In genomic region chr6:110996661-110997060, GRCh38 we compare ENCODE assay signal across 25 cellular contexts. TPM values are rescaled to one million over a fixed set of nuclear protein-coding genes. Genes with fewer than 3 reads are reported as not detected.
DNase-seq lines count a peak whose midpoint lies in the region; ATAC-seq and TF ChIP-seq lines count a peak whose summit lies in the region.
"Had no signal": no experiment of that assay in that cellular context is flagged by ENCODE, and none has a peak within 500 bp of the region (broad histone marks: within the 10 kb centered on the region; RNA-seq: fewer than 3 reads in every experiment).

No MANE protein-coding gene starts in this region.

- H3K27ac ChIP-seq in VCaP (peak overlapping the region; percentile 13; the same call in 1 of the 2 replicates), osteoblast (ENCODE audit: low read depth, low read length) (no peak overlapping the region), thyroid gland (peak overlapping the region; percentile 72 to 90 (median 75)), PC-3 (ENCODE audit: low read length) (no peak overlapping the region)
- H3K27ac ChIP-seq: BLaER1 had no signal

- TF ChIP-seq POLR2A in thyroid gland (IDR thresholded peaks at IDR 0.05): no peak

- intact Hi-C loops in thyroid gland (cut with DNase I): no loop called here
- intact Hi-C loops in PC-3 (cut with micrococcal nuclease): loop anchor here (5.0 kb wide), 2 partner anchors 314 to 379 kb away; no protein-coding TSS in a partner anchor

- H3K9me3 ChIP-seq in osteoblast (ENCODE audit: low read depth, low read length) (no peaks in the 10 kb centered on the region), thyroid gland (no peaks in the 10 kb centered on the region), PC-3 (ENCODE audit: low read length) (no peaks in the 10 kb centered on the region)
- H3K9me3 ChIP-seq: BE2C, BLaER1 had no signal

- CTCF ChIA-PET in PC-3 (lab: Charles Lee): no interaction called here

- no peak overlapping the region for H3K9ac ChIP-seq in PC-3 (ENCODE audit: low read length)
- H3K9ac ChIP-seq: BLaER1 had no signal

- ATAC-seq in PC-3 (no peak), HG03460 (IDR thresholded peaks at IDR 0.05; ENCODE audit: unreplicated experiment) (no peak), GM19324 (IDR thresholded peaks at IDR 0.05; ENCODE audit: low FRiP score, unreplicated experiment) (no peak)
- ATAC-seq: GM12878 had no signal

- DNase-seq in left kidney (ENCODE audit: low read depth, low spot score) (peak; percentile 51), osteoblast (ENCODE audit: insufficient read length, low spot score, missing footprints) (peak; percentile 10), thyroid gland (peak; percentile 64 to 76), PC-3 (no peak), Kasumi-1 (lab: John Stamatoyannopoulos, UW) (no peak)
- DNase-seq: 8988T; ACHN; BE2C; C1 segment of cervical spinal cord; CD4-positive, alpha-beta memory T cell; CD4-positive, CD25-positive, alpha-beta regulatory T cell; CD8-positive, alpha-beta memory T cell; COR-L47; DMS 273 treated with DMSO at 0.1 percent for 48 hours; DMS153; DMS53; DMS79; DND-41; EL; GDM1 had no signal

- no peak for TF ChIP-seq CTCF in VCaP (conservative IDR thresholded peaks at IDR 0.05)
- TF ChIP-seq CTCF in osteoblast (IDR thresholded peaks at IDR 0.05; ENCODE audit: extremely low read depth, low read depth, low read length): no peak
- no peak for TF ChIP-seq CTCF in thyroid gland (IDR thresholded peaks at IDR 0.05)
- no peak for TF ChIP-seq CTCF in PC-3 (conservative IDR thresholded peaks at IDR 0.05; ENCODE audit: low read depth, low read length)

- H3K9me2 ChIP-seq in PC-3 (replicated peaks; ENCODE audit: low read length): no peaks in the 10 kb centered on the region

- no TSS peak for BruUV-seq in PC-3 (replicated peaks; lab: Mats Ljungman, UMichigan)

- H3K4me2 ChIP-seq in osteoblast (ENCODE audit: insufficient read depth, low read length) (no peak overlapping the region), PC-3 (ENCODE audit: low read length) (no peak overlapping the region)
- H3K4me2 ChIP-seq: BLaER1 had no signal

- 35 to 39% methylated on average over 9 of the region's 9 CpGs for WGBS in thyroid gland, 2 donors

- no peak overlapping the region for H3K4me3 ChIP-seq in osteoblast (ENCODE audit: insufficient read depth, low read length)
- H3K4me3 ChIP-seq in thyroid gland (replicated peaks in 1 of 3): no peak overlapping the region
- no peak overlapping the region for H3K4me3 ChIP-seq in PC-3 (ENCODE audit: low read length)
- H3K4me3 ChIP-seq: BLaER1, GM12878 had no signal

- no peaks in the 10 kb centered on the region for H3K27me3 ChIP-seq in osteoblast (ENCODE audit: insufficient read depth, low read length)
- no peaks in the 10 kb centered on the region for H3K27me3 ChIP-seq in thyroid gland
- H3K27me3 ChIP-seq in PC-3 (ENCODE audit: low read length): no peaks in the 10 kb centered on the region
- H3K27me3 ChIP-seq: BE2C, BLaER1 had no signal

- H3K4me1 ChIP-seq in osteoblast (ENCODE audit: insufficient read depth, low read length): no peaks in the 10 kb centered on the region
- peaks cover 6 to 12% of the 10 kb centered on the region in 2 donors for H3K4me1 ChIP-seq in thyroid gland
- H3K4me1 ChIP-seq in PC-3 (ENCODE audit: insufficient read depth, low read length): no peaks in the 10 kb centered on the region
- H3K4me1 ChIP-seq: BE2C, BLaER1 had no signal

- POLR2A ChIA-PET in PC-3 (lab: Charles Lee; ENCODE audit: unreplicated experiment): no interaction called here

- peaks cover 9% of the 10 kb centered on the region for H3K79me2 ChIP-seq in osteoblast (ENCODE audit: insufficient read depth, low read length)
- H3K79me2 ChIP-seq in PC-3 (ENCODE audit: low read length): no peaks in the 10 kb centered on the region

- H3K36me3 ChIP-seq in osteoblast (ENCODE audit: insufficient read depth, low read length) (peaks cover 56% of the 10 kb centered on the region), thyroid gland (peaks cover 12 to 22% of the 10 kb centered on the region in 2 donors), PC-3 (ENCODE audit: low read depth, low read length) (peaks cover 22% of the 10 kb centered on the region)

- no peaks in the 10 kb centered on the region for H3F3A ChIP-seq in PC-3 (ENCODE audit: low read length, unreplicated experiment)

- H4K20me1 ChIP-seq in osteoblast (ENCODE audit: insufficient read depth, low read length) (no peaks in the 10 kb centered on the region), PC-3 (ENCODE audit: low read length) (no peaks in the 10 kb centered on the region)

- H2AFZ ChIP-seq in osteoblast (ENCODE audit: low read length) (no peak overlapping the region), PC-3 (ENCODE audit: low read length) (no peak overlapping the region)

RNA-seq across cellular contexts. Expression of gene RPF2, which starts 14.8 kb away (rescaled TPM):
- total RNA-seq in osteoblast (25.7 and 26.2 TPM in 2 replicates), thyroid gland (10 to 100 TPM; 20.2 to 34.6 (median 23.9) TPM), PC-3 (2014; rRNA removed) (21.4 and 28.6 TPM in 2 replicates)

RNA-seq across cellular contexts. Expression of gene GTF3C6, which starts 38.2 kb away (rescaled TPM):
- total RNA-seq in osteoblast (32.4 and 35.1 TPM in 2 replicates), thyroid gland (10 to 100 TPM; 16.0 to 49.8 (median 39.9) TPM), PC-3 (2014; rRNA removed) (59.2 and 72.7 TPM in 2 replicates)

Comparison
In these comparisons a context has a peak if more than half of its experiments do, and no peak if none do; other contexts are left out.
1. H3K27ac ChIP-seq: peak in VCaP (single experiment) and thyroid gland (3 of 3); none in osteoblast (single experiment) and PC-3 (single experiment).
2. DNase-seq: peak in left kidney (single experiment), osteoblast (single experiment) and thyroid gland (2 of 2); none in PC-3 (single experiment) and Kasumi-1 (0 of 2).